11 cellular contexts compared by ENCODE assay signal in the genomic region with DNA sequence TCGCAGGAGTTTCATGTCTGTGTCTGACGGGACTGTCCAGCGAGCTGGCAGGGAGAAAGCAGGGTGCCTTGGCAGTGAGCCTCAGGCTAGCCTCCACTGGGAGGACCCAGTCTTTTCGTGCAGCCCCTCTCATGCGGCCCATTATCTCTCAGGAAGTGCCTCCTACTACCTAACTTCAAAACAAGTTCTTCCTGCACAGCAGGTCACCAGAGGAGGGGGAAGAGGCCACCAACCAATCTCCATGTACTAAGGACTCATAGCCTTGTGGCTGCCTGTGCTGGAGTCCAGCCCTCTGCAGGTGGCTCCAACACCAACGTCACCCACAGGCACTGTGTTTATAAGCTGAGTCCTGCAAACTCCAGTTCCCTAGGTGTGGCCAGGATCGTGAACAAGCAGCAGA. TPM values are rescaled to one million over a fixed set of nuclear protein-coding genes. Genes with fewer than 3 reads are reported as not detected.
DNase-seq lines count a peak whose midpoint lies in the region; ATAC-seq and TF ChIP-seq lines count a peak whose summit lies in the region.
"Had no signal": no experiment of that assay in that cellular context is flagged by ENCODE, and none has a peak within 500 bp of the region (broad histone marks: within the 10 kb centered on the region; RNA-seq: fewer than 3 reads in every experiment).

No MANE protein-coding gene starts in this region.

- H3K4me1 Mint-ChIP-seq in CD8-positive, alpha-beta T cell (ENCODE audit: low read depth): peaks cover 73% of the 10 kb centered on the region
- H3K4me1 Mint-ChIP-seq in naive thymus-derived CD8-positive, alpha-beta T cell: peaks cover 58 to 96% (median 86%) of the 10 kb centered on the region in 4 donors

- H4K20me1 ChIP-seq in mammary epithelial cell (ENCODE audit: insufficient read depth, low read length) (no peaks in the 10 kb centered on the region), smooth muscle cell (ENCODE audit: low read depth) (no peaks in the 10 kb centered on the region)

- H3K27ac Mint-ChIP-seq in CD8-positive, alpha-beta T cell: peak overlapping the region; percentile 78
- H3K27ac Mint-ChIP-seq in naive thymus-derived CD8-positive, alpha-beta T cell: peak overlapping the region; percentile 73 to 92 (median 90)
- H3K27ac Mint-ChIP-seq: stimulated activated effector memory CD8-positive, alpha-beta T cell treated with anti-CD3 and anti-CD28 coated beads, Interleukin-12 subunit alpha, Interleukin-12 subunit beta, amount 100 ng/mL, for 72 hours had no signal

- no TSS peak for BruUV-seq in mammary epithelial cell (replicated peaks; lab: Mats Ljungman, UMichigan)

- no peaks in the 10 kb centered on the region for H3K79me2 ChIP-seq in mammary epithelial cell (ENCODE audit: insufficient read depth, low read length)
- H3K79me2 ChIP-seq in smooth muscle cell (ENCODE audit: low read depth): no peaks in the 10 kb centered on the region

- CTCF ChIA-PET in CD8-positive, alpha-beta T cell (lab: Charles Lee): interaction anchor here (1.2 to 15.6 kb wide), 3 partner anchors 11 to 35 kb away, joined by 4 to 556 read pairs (median 5); no protein-coding TSS in a partner anchor
- CTCF ChIA-PET in mammary epithelial cell (lab: Charles Lee; ENCODE audit: low non-redundant PET): no interaction called here

- H3K4me1 ChIP-seq in CD8-positive, alpha-beta T cell (ENCODE audit: insufficient read depth, low read length): peaks cover 78% of the 10 kb centered on the region
- H3K4me1 ChIP-seq in mammary epithelial cell (ENCODE audit: insufficient read depth, low read length): peaks cover 4% of the 10 kb centered on the region
- no peaks in the 10 kb centered on the region for H3K4me1 ChIP-seq in smooth muscle cell (ENCODE audit: low read depth)
- H3K4me1 ChIP-seq in psoas muscle: peaks cover 1% of the 10 kb centered on the region

- H3K4me2 ChIP-seq in mammary epithelial cell (ENCODE audit: insufficient read depth, low read depth, low read length) (no peak overlapping the region), smooth muscle cell (no peak overlapping the region)
- H3K4me2 ChIP-seq: SK-N-SH had no signal

- POLR2A ChIA-PET in CD8-positive, alpha-beta T cell (lab: Charles Lee): no interaction called here
- POLR2A ChIA-PET in naive thymus-derived CD8-positive, alpha-beta T cell (lab: Charles Lee): interaction anchor here (0.6 to 2.2 kb wide), 4 partner anchors 19 to 1701 kb away, joined by 3 to 10 read pairs (median 6); no protein-coding TSS in a partner anchor

- H3K9me3 Mint-ChIP-seq in CD8-positive, alpha-beta T cell: no peaks in the 10 kb centered on the region
- H3K9me3 Mint-ChIP-seq in naive thymus-derived CD8-positive, alpha-beta T cell: no peaks in the 10 kb centered on the region
- H3K9me3 Mint-ChIP-seq: stimulated activated effector memory CD8-positive, alpha-beta T cell treated with anti-CD3 and anti-CD28 coated beads, Interleukin-12 subunit alpha, Interleukin-12 subunit beta, amount 100 ng/mL, for 72 hours had no signal

- no peak overlapping the region for H3K4me3 ChIP-seq in CD8-positive, alpha-beta T cell (ENCODE audit: low read depth, low read length)
- H3K4me3 ChIP-seq in mammary epithelial cell (replicated peaks in 1 of 3; ENCODE audit: insufficient read depth in 1 of 3, low read depth in 2 of 3, low read length in 3 of 3) (no peak overlapping the region), smooth muscle cell (no peak overlapping the region), psoas muscle (no peak overlapping the region)

- H3K27me3 Mint-ChIP-seq in CD8-positive, alpha-beta T cell (ENCODE audit: low read depth): no peaks in the 10 kb centered on the region
- H3K27me3 Mint-ChIP-seq in naive thymus-derived CD8-positive, alpha-beta T cell: no peaks in the 10 kb centered on the region

- H3K9ac ChIP-seq in mammary epithelial cell (ENCODE audit: insufficient read depth, low read length): no peak overlapping the region
- H3K9ac ChIP-seq in smooth muscle cell (ENCODE audit: low read depth): no peak overlapping the region
- H3K9ac ChIP-seq: SK-N-SH had no signal

- no peak for TF ChIP-seq CTCF in CD8-positive, alpha-beta T cell (IDR thresholded peaks at IDR 0.05)
- TF ChIP-seq CTCF in mammary epithelial cell (conservative IDR thresholded peaks at IDR 0.05 in 1 of 2, IDR thresholded peaks at IDR 0.05 in 1 of 2; ENCODE audit: extremely low read depth in 1 of 2, insufficient read depth in 1 of 2, low read depth in 1 of 2, low read length in 2 of 2): no peak
- no peak for TF ChIP-seq CTCF in smooth muscle cell (IDR thresholded peaks at IDR 0.05; ENCODE audit: borderline replicate concordance, insufficient read depth, poor library complexity, severe bottlenecking)
- TF ChIP-seq CTCF in psoas muscle (IDR thresholded peaks at IDR 0.05): no peak

- peak in 1 of 7 experiments; percentile 51 for DNase-seq in CD8-positive, alpha-beta T cell
- DNase-seq in LoVo (ENCODE audit: low spot score) (peak; percentile 71), mammary epithelial cell (peak; percentile 13), smooth muscle cell (lab: John Stamatoyannopoulos, UW; ENCODE audit: unreplicated experiment) (no peak), psoas muscle (no peak)
- peak in 2 of 10 donors; percentile 6 to 59 for DNase-seq in naive thymus-derived CD8-positive, alpha-beta T cell
- DNase-seq: DMS153, SK-N-SH had no signal

- no peaks in the 10 kb centered on the region for H3K27me3 ChIP-seq in CD8-positive, alpha-beta T cell (ENCODE audit: insufficient read depth, low read length)
- H3K27me3 ChIP-seq in mammary epithelial cell (ENCODE audit: insufficient read depth, low read length): no peaks in the 10 kb centered on the region
- peaks cover 10% of the 10 kb centered on the region for H3K27me3 ChIP-seq in smooth muscle cell (ENCODE audit: low read depth)
- H3K27me3 ChIP-seq in psoas muscle (ENCODE audit: insufficient read depth in 3 of 3, low read length in 2 of 3): peaks cover 0 to 20% (median 5%) of the 10 kb centered on the region in 3 donors

- H2AFZ ChIP-seq in mammary epithelial cell (ENCODE audit: low read depth, low read length) (no peak overlapping the region), smooth muscle cell (ENCODE audit: low read depth) (no peak overlapping the region)

- no peak for ATAC-seq in CD8-positive, alpha-beta T cell
- ATAC-seq in naive thymus-derived CD8-positive, alpha-beta T cell: no peak
- ATAC-seq in HG02885 (IDR thresholded peaks at IDR 0.05; ENCODE audit: poor library complexity, unreplicated experiment) (no peak), psoas muscle (no peak), GM19023 (IDR thresholded peaks at IDR 0.05; ENCODE audit: unreplicated experiment) (no peak)
- ATAC-seq: stimulated activated effector memory CD8-positive, alpha-beta T cell treated with anti-CD3 and anti-CD28 coated beads, Interleukin-12 subunit alpha, Interleukin-12 subunit beta, amount 100 ng/mL, for 72 hours had no signal

- in situ Hi-C loops in mammary epithelial cell (cut with MboI; ENCODE audit: low sequenced_read_pairs in 2 of 2): no loop called here

- H3K36me3 ChIP-seq in CD8-positive, alpha-beta T cell (ENCODE audit: insufficient read depth, low read length): no peaks in the 10 kb centered on the region
- H3K36me3 ChIP-seq in mammary epithelial cell (ENCODE audit: insufficient read depth, low read length): no peaks in the 10 kb centered on the region
- no peaks in the 10 kb centered on the region for H3K36me3 ChIP-seq in smooth muscle cell (ENCODE audit: low read depth)
- H3K36me3 ChIP-seq in psoas muscle (ENCODE audit: insufficient read depth in 1 of 2, low read depth in 1 of 2): no peaks in the 10 kb centered on the region

- peak overlapping the region; percentile 45 for H3K4me3 Mint-ChIP-seq in CD8-positive, alpha-beta T cell
- peak overlapping the region; percentile 3 to 78 (median 70) for H3K4me3 Mint-ChIP-seq in naive thymus-derived CD8-positive, alpha-beta T cell
- H3K4me3 Mint-ChIP-seq: stimulated activated effector memory CD8-positive, alpha-beta T cell treated with anti-CD3 and anti-CD28 coated beads, Interleukin-12 subunit alpha, Interleukin-12 subunit beta, amount 100 ng/mL, for 72 hours had no signal

- dilution Hi-C loops in mammary epithelial cell (cut with HindIII; ENCODE audit: low sequenced_read_pairs): no loop called here

- no peaks in the 10 kb centered on the region for H3K9me3 ChIP-seq in CD8-positive, alpha-beta T cell (ENCODE audit: low read length)
- H3K9me3 ChIP-seq in mammary epithelial cell (replicated peaks; ENCODE audit: insufficient read depth, low read length): no peaks in the 10 kb centered on the region
- H3K9me3 ChIP-seq in smooth muscle cell (replicated peaks; ENCODE audit: low read depth): no peaks in the 10 kb centered on the region
- H3K9me3 ChIP-seq in psoas muscle: no peaks in the 10 kb centered on the region
- H3K9me3 ChIP-seq: SK-N-SH had no signal

- WGBS in mammary epithelial cell (ENCODE audit: low coverage, missing lambda C conversion rate): 50% methylated on average over 7 of the region's 7 CpGs
- WGBS in smooth muscle cell (ENCODE audit: low lambda C conversion rate): 37% methylated on average over 7 of the region's 7 CpGs
- 45 to 58% (median 49%) methylated on average over 7 of the region's 7 CpGs for WGBS in psoas muscle, 3 donors

- H3K36me3 Mint-ChIP-seq in CD8-positive, alpha-beta T cell: peaks cover 9% of the 10 kb centered on the region
- peaks cover 0 to 14% (median 0%) of the 10 kb centered on the region in 3 donors for H3K36me3 Mint-ChIP-seq in naive thymus-derived CD8-positive, alpha-beta T cell
- H3K36me3 Mint-ChIP-seq: stimulated activated effector memory CD8-positive, alpha-beta T cell treated with anti-CD3 and anti-CD28 coated beads, Interleukin-12 subunit alpha, Interleukin-12 subunit beta, amount 100 ng/mL, for 72 hours had no signal

- no peak overlapping the region for H3K27ac ChIP-seq in CD8-positive, alpha-beta T cell (ENCODE audit: low read depth, low read length)
- no peak overlapping the region for H3K27ac ChIP-seq in mammary epithelial cell (ENCODE audit: insufficient read depth, low read depth, low read length)
- no peak overlapping the region for H3K27ac ChIP-seq in smooth muscle cell (ENCODE audit: low read depth)
- no peak overlapping the region for H3K27ac ChIP-seq in psoas muscle

- intact Hi-C loops in CD8-positive, alpha-beta T cell (cut with DNase I, micrococcal nuclease): loop anchor here in 1 of 2 experiments (10.0 kb wide), 1 partner anchor 1118 kb away; the partner anchor contains the start of gene ANO10
- intact Hi-C loops in mammary epithelial cell (cut with micrococcal nuclease): no loop called here
- intact Hi-C loops in psoas muscle (cut with DNase I): no loop called here

- no peaks in the 10 kb centered on the region for H3F3A ChIP-seq in smooth muscle cell (ENCODE audit: low read depth)

RNA-seq across cellular contexts. Expression of gene VIPR1, which starts 4.8 kb away (rescaled TPM):
- 10 to 100 TPM; 31.2 to 34.3 TPM for total RNA-seq in CD8-positive, alpha-beta T cell
- total RNA-seq in mammary epithelial cell (10 to 100 TPM in 1 of 2 donors, 1 to 10 TPM in 1; 4.7 to 21.3 TPM), smooth muscle cell (0.22 and 1.3 TPM in 2 replicates), psoas muscle (1 to 10 TPM in 2 of 4 donors, under 1 TPM in 2; 0.37 to 1.8 (median 1.0) TPM)
- polyA plus RNA-seq in mammary epithelial cell (0.77 TPM), smooth muscle cell (0.86 and 3.9 TPM in 2 replicates), psoas muscle (under 1 TPM; 0.28 to 0.95 (median 0.69) TPM)
- polyA minus RNA-seq in mammary epithelial cell: 12.5 TPM
- total RNA-seq in naive thymus-derived CD8-positive, alpha-beta T cell: 100 to 1,000 TPM; 122 TPM
- polyA plus RNA-seq in naive thymus-derived CD8-positive, alpha-beta T cell: 10 to 100 TPM; 16.2 to 40.3 (median 28.8) TPM
- polyA plus RNA-seq: SK-N-SH had no signal

Comparison
In these comparisons a context has a peak if more than half of its experiments do, and no peak if none do; other contexts are left out.
1. DNase-seq: peak in LoVo (single experiment) and mammary epithelial cell (single experiment); none in smooth muscle cell (single experiment) and psoas muscle (0 of 2).